ENCODE assay signal across 10 cellular contexts in the genomic region with DNA sequence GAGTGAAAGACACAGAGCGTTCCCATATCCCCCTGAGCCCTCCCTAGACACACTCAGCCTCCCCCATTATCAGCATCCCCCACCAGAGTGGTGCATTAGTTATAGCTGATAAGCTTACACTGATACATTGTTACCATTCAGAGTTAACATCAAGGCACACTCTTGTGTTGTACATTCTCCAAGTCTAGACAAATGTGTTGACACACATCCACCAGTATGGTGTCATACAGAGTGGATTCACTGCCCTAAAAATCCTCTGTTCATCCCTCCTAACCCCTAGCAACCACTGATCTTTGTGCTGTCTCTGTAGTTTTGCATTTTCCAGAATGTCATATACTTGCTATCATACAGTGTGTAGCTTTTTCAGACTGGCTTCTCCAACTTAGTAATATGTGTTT.
DNase-seq lines count a peak whose midpoint lies in the region; ATAC-seq and TF ChIP-seq lines count a peak whose summit lies in the region.
"Had no signal": no experiment of that assay in that cellular context is flagged by ENCODE, and none has a peak within 500 bp of the region (broad histone marks: within the 10 kb centered on the region; RNA-seq: fewer than 3 reads in every experiment).

No MANE protein-coding gene starts in this region.

- H3K9me3 ChIP-seq in adipocyte (ENCODE audit: control insufficient read depth, low read length) (no peaks in the 10 kb centered on the region), suprapubic skin (no peaks in the 10 kb centered on the region), trophoblast cell (ENCODE audit: insufficient read depth, low read depth, low read length) (no peaks in the 10 kb centered on the region)
- H3K9me3 ChIP-seq: neutrophil had no signal

- no peak overlapping the region for H2BK5ac ChIP-seq in trophoblast cell (ENCODE audit: low read depth, low read length, poor library complexity)

- H3K36me3 ChIP-seq in adipocyte (ENCODE audit: control insufficient read depth, insufficient read depth, low read length, severe bottlenecking) (peaks cover 29% of the 10 kb centered on the region), suprapubic skin (peaks cover 11% of the 10 kb centered on the region), trophoblast cell (ENCODE audit: control insufficient read depth in 1 of 2, insufficient read depth in 2 of 2, low read length in 2 of 2) (no peaks in the 10 kb centered on the region)
- H3K36me3 ChIP-seq: neutrophil had no signal

- H3K79me2 ChIP-seq in trophoblast cell (ENCODE audit: control insufficient read depth, insufficient read depth, low read length, poor library complexity) = no peaks in the 10 kb centered on the region

- no peak for DNase-seq in activated CD4-positive, CD25-positive, alpha-beta regulatory T cell treated with anti-CD3 and anti-CD28 coated beads, Interleukin-2, amount 50 U/mL, for 72 hours
- DNase-seq in adipocyte (ENCODE audit: low read depth) (no peak), left colon (no peak), suprapubic skin (ENCODE audit: low spot score in 2 of 2) (no peak), trophoblast cell (no peak)
- DNase-seq: NCI-H187 treated with DMSO at 0.1 percent for 48 hours had no signal

- no peaks in the 10 kb centered on the region for H3K79me1 ChIP-seq in trophoblast cell (ENCODE audit: low read length)

- H4K12ac ChIP-seq in trophoblast cell (ENCODE audit: low read depth, low read length) = no peak overlapping the region

- H3K14ac ChIP-seq in trophoblast cell (ENCODE audit: low read length) = no peak overlapping the region

- H4K8ac ChIP-seq in trophoblast cell (ENCODE audit: low read depth, low read length) = no peak overlapping the region

- no peak overlapping the region for H2AK5ac ChIP-seq in trophoblast cell (ENCODE audit: low read length)

- H3K9ac ChIP-seq in adipocyte (ENCODE audit: low read length) (peak overlapping the region; percentile 65), trophoblast cell (ENCODE audit: low read length) (no peak overlapping the region)

- H3K4me1 ChIP-seq in adipocyte (ENCODE audit: control insufficient read depth, insufficient read depth, low read length) (peaks cover 20% of the 10 kb centered on the region), suprapubic skin (no peaks in the 10 kb centered on the region), trophoblast cell (ENCODE audit: control insufficient read depth in 1 of 2, insufficient read depth in 2 of 2, low read length in 2 of 2) (peaks cover 2% of the 10 kb centered on the region in 2 experiments)

- H3K4me3 ChIP-seq in adipocyte (ENCODE audit: low read length) = peak overlapping the region; percentile 71
- no peak overlapping the region for H3K4me3 ChIP-seq in suprapubic skin
- no peak overlapping the region for H3K4me3 ChIP-seq in trophoblast cell (ENCODE audit: low read depth, low read length)

- no peak overlapping the region for H3K18ac ChIP-seq in trophoblast cell (ENCODE audit: low read length)

- H3K4ac ChIP-seq in trophoblast cell (ENCODE audit: low read depth, low read length) = no peak overlapping the region

- H4K91ac ChIP-seq in trophoblast cell (ENCODE audit: low read depth, low read length) = no peak overlapping the region

- intact Hi-C loops in left colon (cut with DNase I, micrococcal nuclease) = no loop called here

- H2BK12ac ChIP-seq in trophoblast cell (ENCODE audit: low read length) = no peak overlapping the region

- H3K4me2 ChIP-seq in trophoblast cell (ENCODE audit: low read length) = no peak overlapping the region

- no peak for TF ChIP-seq EP300 in suprapubic skin (IDR thresholded peaks at IDR 0.05)

- H2AFZ ChIP-seq in trophoblast cell (ENCODE audit: insufficient read depth, low read length, poor library complexity) = no peak overlapping the region

- 96% methylated on average over 1 of the region's 1 CpG for WGBS in suprapubic skin
- no CpG with 5 or more reads among the region's 1 CpG for WGBS in trophoblast cell (ENCODE audit: extremely low coverage, insufficient coverage, insufficient read length)

- H3K27ac ChIP-seq in suprapubic skin (peak overlapping the region; percentile 54), trophoblast cell (ENCODE audit: low read depth, low read length) (no peak overlapping the region)
- H3K27ac ChIP-seq: neutrophil had no signal

- H3K27me3 ChIP-seq in adipocyte (replicated peaks; ENCODE audit: control insufficient read depth, insufficient read depth, low read length) (no peaks in the 10 kb centered on the region), suprapubic skin (no peaks in the 10 kb centered on the region), trophoblast cell (ENCODE audit: insufficient read depth, low read length) (no peaks in the 10 kb centered on the region)

- no peak overlapping the region for H3K23ac ChIP-seq in trophoblast cell (ENCODE audit: low read length)

- TF ChIP-seq CTCF in suprapubic skin (IDR thresholded peaks at IDR 0.05) = no peak

- no peak for TF ChIP-seq POLR2A in suprapubic skin (IDR thresholded peaks at IDR 0.05)

- no peak overlapping the region for H2BK120ac ChIP-seq in trophoblast cell (ENCODE audit: insufficient read depth, low read length, poor library complexity)

- ATAC-seq in activated CD4-positive, CD25-positive, alpha-beta regulatory T cell treated with anti-CD3 and anti-CD28 coated beads, Interleukin-2, amount 50 U/mL, for 24 hours = peak; percentile 6 to 9
- ATAC-seq in left colon (peak; percentile 20), HG03457 (IDR thresholded peaks at IDR 0.05; ENCODE audit: unreplicated experiment) (no peak), HG03135 (IDR thresholded peaks at IDR 0.05; ENCODE audit: unreplicated experiment) (no peak)

Comparison
In these comparisons a context has a peak if more than half of its experiments do, and no peak if none do; other contexts are left out.
1. ATAC-seq: peak in activated CD4-positive, CD25-positive, alpha-beta regulatory T cell treated with anti-CD3 and anti-CD28 coated beads, Interleukin-2, amount 50 U/mL, for 24 hours (2 of 2) and left colon (single experiment); none in HG03457 (single experiment) and HG03135 (single experiment).